Comparison of ENCODE assay signal across 1 cellular context in the genomic region with DNA sequence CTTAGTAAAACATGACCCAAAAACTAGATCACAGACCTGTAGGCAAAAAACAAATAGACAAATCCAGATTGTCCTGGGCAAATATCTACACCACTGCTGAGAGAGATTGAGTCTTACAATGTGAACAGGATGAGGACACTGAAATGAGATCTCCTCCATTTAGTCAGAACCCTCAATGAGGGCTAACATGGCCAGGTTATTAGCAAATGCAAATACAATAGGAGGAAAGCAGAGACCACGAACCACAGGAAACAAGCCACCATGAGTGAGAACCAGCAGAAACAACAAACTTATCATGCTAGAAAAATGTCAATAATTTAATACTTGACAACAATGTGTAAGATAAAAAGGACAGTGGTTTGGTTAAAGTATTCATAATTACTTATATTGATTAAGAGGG.
TF ChIP-seq lines count a peak whose summit lies in the region.

No MANE protein-coding gene starts in this region.

TF ChIP-seq in H1, 55 proteins besides CTCF, POLR2A, EP300 and RAD21:
- TF ChIP-seq BACH1 (IDR thresholded peaks at IDR 0.05; ENCODE audit: low read length) (no peak), HDAC2 (IDR thresholded peaks at IDR 0.05; ENCODE audit: borderline replicate concordance in 1 of 2, low read depth in 2 of 2, low read length in 2 of 2) (no peak), JUN (IDR thresholded peaks at IDR 0.05; ENCODE audit: low read depth, low read length) (no peak), NRF1 (IDR thresholded peaks at IDR 0.05; ENCODE audit: low read depth, low read length) (no peak), YY1 (IDR thresholded peaks at IDR 0.05; ENCODE audit: low read depth, low read length) (no peak), CREB1 (IDR thresholded peaks at IDR 0.05) (no peak), FOSL1 (IDR thresholded peaks at IDR 0.05; ENCODE audit: insufficient read depth, low read depth, low read length) (no peak), KDM1A (IDR thresholded peaks at IDR 0.05; ENCODE audit: borderline replicate concordance, low read length) (no peak), HDAC6 (IDR thresholded peaks at IDR 0.05; ENCODE audit: low read depth, low read length) (no peak), RFX5 (IDR thresholded peaks at IDR 0.05; ENCODE audit: borderline replicate concordance, low read depth, low read length) (no peak), RNF2 (IDR thresholded peaks at IDR 0.05; ENCODE audit: borderline replicate concordance, low read depth, low read length, missing control alignments, poor library complexity, severe bottlenecking) (no peak), KDM4A (IDR thresholded peaks at IDR 0.05; ENCODE audit: low read depth, low read length, severe bottlenecking) (no peak), TEAD4 (IDR thresholded peaks at IDR 0.05; ENCODE audit: low read depth, low read length) (no peak), TAF7 (optimal IDR thresholded peaks at IDR 0.05; ENCODE audit: borderline replicate concordance, low read depth, low read length) (no peak), EZH2 (IDR thresholded peaks at IDR 0.05; ENCODE audit: low read depth, low read length, severe bottlenecking) (no peak), SP2 (IDR thresholded peaks at IDR 0.05; ENCODE audit: low read length) (no peak), ZNF274 (IDR thresholded peaks at IDR 0.05; ENCODE audit: borderline replicate concordance, extremely low read depth, low read length) (no peak), CEBPB (IDR thresholded peaks at IDR 0.05; ENCODE audit: low read depth, low read length) (no peak)
